Comparison of ENCODE assay signal across 8 cellular contexts in genomic region chr19:55600336-55601028, GRCh38. TPM values are rescaled to one million over a fixed set of nuclear protein-coding genes. Genes with fewer than 3 reads are reported as not detected.
DNase-seq lines count a peak whose midpoint lies in the region; ATAC-seq and TF ChIP-seq lines count a peak whose summit lies in the region.

No MANE protein-coding gene starts in this region.

- no peaks in the 10 kb centered on the region for H3K27me3 ChIP-seq in heart left ventricle
- H3K27me3 ChIP-seq in prostate gland (replicated peaks; ENCODE audit: insufficient read depth) = no peaks in the 10 kb centered on the region

- H3K4me3 ChIP-seq in heart left ventricle = peak overlapping the region; percentile 62 to 99 (median 86)
- H3K4me3 ChIP-seq in prostate gland = peak overlapping the region; percentile 53 to 87

- peak; percentile 11 for ATAC-seq in HG02798 (IDR thresholded peaks at IDR 0.05; ENCODE audit: poor library complexity, unreplicated experiment)
- ATAC-seq in heart left ventricle = peak in 2 of 4 donors; percentile 0 to 5
- no peak for ATAC-seq in GM18858 (IDR thresholded peaks at IDR 0.05; ENCODE audit: unreplicated experiment)

- intact Hi-C loops in heart left ventricle (cut with DNase I) = loop anchor here in 1 of 10 donors (10.0 kb wide), 2 partner anchors 316 to 456 kb away; partner anchors contain the start of genes BRSK1, HSPBP1 and TNNT1
- intact Hi-C loops in prostate gland (cut with DNase I) = loop anchor here (10.0 kb wide), 1 partner anchor 486 kb away; the partner anchor contains the start of gene PPP1R12C

- H3K9me3 ChIP-seq in heart left ventricle = no peaks in the 10 kb centered on the region
- H3K9me3 ChIP-seq in prostate gland = no peaks in the 10 kb centered on the region

- TF ChIP-seq CTCF in heart left ventricle (IDR thresholded peaks at IDR 0.05) (no peak), prostate gland (IDR thresholded peaks at IDR 0.05) (no peak)

- H3K27ac ChIP-seq in heart left ventricle = peak overlapping the region; percentile 92 to 100 (median 99)
- H3K27ac ChIP-seq in prostate gland = peak overlapping the region; percentile 92 to 98

- H3K4me1 ChIP-seq in heart left ventricle (peaks cover 3 to 30% (median 17%) of the 10 kb centered on the region in 12 donors), prostate gland (replicated peaks) (peaks cover 4% of the 10 kb centered on the region)

- TF ChIP-seq POLR2A in heart left ventricle (IDR thresholded peaks at IDR 0.05) (no peak), prostate gland (IDR thresholded peaks at IDR 0.05) (no peak)

- DNase-seq in activated T-cell treated with anti-CD3 and anti-CD28 coated beads for 48 hours (ENCODE audit: low read depth) = peak; percentile 74
- no peak for DNase-seq in activated T-cell treated with anti-CD3 and anti-CD28 coated beads, Interleukin-2, amount 50 U/mL, for 1 hour
- peak; percentile 61 for DNase-seq in NCI-H2107 (lab: John Stamatoyannopoulos, UW)
- DNase-seq in activated CD8-positive, alpha-beta memory T cell treated with anti-CD3 and anti-CD28 coated beads, Interleukin-2, amount 50 U/mL, for 48 hours = peak; percentile 87
- DNase-seq in heart left ventricle = peak in 4 of 5 donors; percentile 79 to 89 (median 82)
- DNase-seq in prostate gland (ENCODE audit: low spot score) = no peak

- H3K36me3 ChIP-seq in heart left ventricle (peaks cover 0 to 29% (median 21%) of the 10 kb centered on the region in 9 donors), prostate gland (no peaks in the 10 kb centered on the region)

- whole genome bisulfite sequencing in heart left ventricle, 4 donors = 2 to 10% (median 4%) methylated on average over 8 to 67 of the region's 67 CpGs
- WGBS in prostate gland = 6% methylated on average over 12 of the region's 67 CpGs

RNA-seq across cellular contexts. Expression of gene ZNF524, which starts 0.4 kb away (rescaled TPM):
- total RNA-seq in heart left ventricle = 10 to 100 TPM; 11.0 to 34.7 (median 16.5) TPM
- polyA plus RNA-seq in heart left ventricle = 10 to 100 TPM; 30.6 to 33.9 TPM
- 10 to 100 TPM; 30.2 to 54.8 TPM for total RNA-seq in prostate gland

RNA-seq across cellular contexts. Expression of gene FIZ1, which starts 1.2 kb away (rescaled TPM):
- total RNA-seq in heart left ventricle (10 to 100 TPM; 11.2 to 15.4 (median 12.9) TPM), prostate gland (10 to 100 TPM; 14.8 to 16.4 TPM)
- polyA plus RNA-seq in heart left ventricle = 10 to 100 TPM in 1 of 2 donors, 1 to 10 TPM in 1; 10.0 to 16.7 TPM

RNA-seq across cellular contexts. Expression of gene ZNF865, which starts 5.0 kb away (rescaled TPM):
- total RNA-seq in heart left ventricle (10 to 100 TPM; 11.4 to 19.1 (median 14.2) TPM), prostate gland (10 to 100 TPM; 18.4 to 21.0 TPM)
- polyA plus RNA-seq in heart left ventricle = 10 to 100 TPM; 12.0 to 24.3 TPM

RNA-seq across cellular contexts. Expression of gene ZNF579, which starts 19.8 kb away (rescaled TPM):
- 10 to 100 TPM in 4 of 9 donors, 1 to 10 TPM in 5; 5.4 to 13.9 (median 9.8) TPM for total RNA-seq in heart left ventricle
- 10 to 100 TPM in 1 of 2 donors, 1 to 10 TPM in 1; 7.9 to 10.9 TPM for polyA plus RNA-seq in heart left ventricle
- total RNA-seq in prostate gland = 10 to 100 TPM in 1 of 2 donors, 1 to 10 TPM in 1; 8.7 to 10.8 TPM

RNA-seq across cellular contexts. Expression of gene ZNF784, which starts 23.9 kb away (rescaled TPM):
- total RNA-seq in heart left ventricle (10 to 100 TPM in 4 of 9 donors, 1 to 10 TPM in 5; 6.7 to 15.8 (median 9.2) TPM), prostate gland (10 to 100 TPM in 1 of 2 donors, 1 to 10 TPM in 1; 8.9 to 17.2 TPM)
- polyA plus RNA-seq in heart left ventricle = 10 to 100 TPM in 1 of 2 donors, 1 to 10 TPM in 1; 8.5 to 10.4 TPM

Comparison
In these comparisons a context has a peak if more than half of its experiments do, and no peak if none do; other contexts are left out.
1. DNase-seq: peak in activated T-cell treated with anti-CD3 and anti-CD28 coated beads for 48 hours (single experiment), NCI-H2107 (single experiment), activated CD8-positive, alpha-beta memory T cell treated with anti-CD3 and anti-CD28 coated beads, Interleukin-2, amount 50 U/mL, for 48 hours (single experiment) and heart left ventricle (4 of 5); none in activated T-cell treated with anti-CD3 and anti-CD28 coated beads, Interleukin-2, amount 50 U/mL, for 1 hour (single experiment) and prostate gland (single experiment).